ENCODE assay signal across 9 cellular contexts in genomic region chr1:12453400-12454343, GRCh38.
A peak's percentile ranks its signal among the peaks of the same experiment; 100 is the strongest.
DNase-seq lines count a peak whose midpoint lies in the region; ATAC-seq and TF ChIP-seq lines count a peak whose summit lies in the region.
"Had no signal": no experiment of that assay in that cellular context is flagged by ENCODE, and none has a peak within 500 bp of the region (broad histone marks: within the 10 kb centered on the region; RNA-seq: fewer than 3 reads in every experiment).

No MANE protein-coding gene starts in this region.

- no peak overlapping the region for H3K4ac ChIP-seq in mesenchymal stem cell (ENCODE audit: low read depth in 1 of 2, low read length in 2 of 2)

- H3K4me3 ChIP-seq in mesenchymal stem cell (ENCODE audit: insufficient read depth in 1 of 2, low read depth in 1 of 2, low read length in 2 of 2) (no peak overlapping the region), tibial artery (no peak overlapping the region)

- H4K8ac ChIP-seq in mesenchymal stem cell (ENCODE audit: low read length) = no peak overlapping the region

- H2AK5ac ChIP-seq in mesenchymal stem cell (ENCODE audit: low read length, severe bottlenecking) = no peak overlapping the region

- H3K23ac ChIP-seq in mesenchymal stem cell (ENCODE audit: low read length in 2 of 2) = no peak overlapping the region

- H3K36me3 ChIP-seq in mesenchymal stem cell (ENCODE audit: control insufficient read depth in 1 of 2, insufficient read depth in 2 of 2, low read depth in 1 of 2, low read length in 2 of 2) (peaks cover 7 to 22% of the 10 kb centered on the region in 2 experiments), tibial artery (peaks cover 0 to 4% (median 0%) of the 10 kb centered on the region in 3 donors)

- 74% methylated on average over 11 of the region's 13 CpGs for WGBS in mesenchymal stem cell

- H3K4me1 ChIP-seq in mesenchymal stem cell (ENCODE audit: control insufficient read depth, insufficient read depth, low read depth, low read length) (peaks cover 14% of the 10 kb centered on the region), tibial artery (peaks cover 17 to 100% (median 90%) of the 10 kb centered on the region in 4 donors)

- peak overlapping the region; percentile 25 for H3K4me3 Mint-ChIP-seq in activated T-cell treated with anti-CD3 and anti-CD28 coated beads, Interleukin-2, amount 50 U/mL, for 24 hours

- no peak for TF ChIP-seq CTCF in tibial artery (IDR thresholded peaks at IDR 0.05)

- H3K27me3 Mint-ChIP-seq in activated T-cell treated with anti-CD3 and anti-CD28 coated beads, Interleukin-2, amount 50 U/mL, for 24 hours = no peaks in the 10 kb centered on the region

- H3K27ac ChIP-seq in caudate nucleus (ENCODE audit: low read depth, low read length) = peak overlapping the region; percentile 71
- no peak overlapping the region for H3K27ac ChIP-seq in mesenchymal stem cell (ENCODE audit: low read length, poor library complexity, severe bottlenecking)
- H3K27ac ChIP-seq in tibial artery = peak overlapping the region; percentile 78 to 86

- H3K9ac ChIP-seq in mesenchymal stem cell (ENCODE audit: low read length) = peak overlapping the region; percentile 27

- no peak overlapping the region for H3K4me2 ChIP-seq in mesenchymal stem cell (ENCODE audit: low read length, poor library complexity, severe bottlenecking)

- no peak overlapping the region for H2BK12ac ChIP-seq in mesenchymal stem cell (ENCODE audit: low read length in 2 of 2)

- H3K36me3 Mint-ChIP-seq in activated T-cell treated with anti-CD3 and anti-CD28 coated beads, Interleukin-2, amount 50 U/mL, for 24 hours (ENCODE audit: low read depth) = peaks cover 60% of the 10 kb centered on the region

- no peak for DNase-seq in activated T-cell treated with anti-CD3 and anti-CD28 coated beads, Interleukin-2, amount 50 U/mL, for 24 hours
- no peak for DNase-seq in activated T-cell treated with anti-CD3 and anti-CD28 coated beads, Interleukin-2, amount 50 U/mL, for 48 hours
- no peak for DNase-seq in caudate nucleus (lab: John Stamatoyannopoulos, UW)
- DNase-seq in mesenchymal stem cell = no peak
- no peak for DNase-seq in tibial artery
- DNase-seq in NCI-H446 (lab: John Stamatoyannopoulos, UW) = no peak
- DNase-seq: effector memory CD4-positive, alpha-beta T cell had no signal

- no peak overlapping the region for H2AFZ ChIP-seq in mesenchymal stem cell (ENCODE audit: low read depth, low read length)

- intact Hi-C loops in tibial artery (cut with DNase I; ENCODE audit: low total_unique reads) = loop anchor here (10.0 kb wide), 1 partner anchor 161 kb away; the partner anchor contains the start of gene DHRS3

- peaks cover 93% of the 10 kb centered on the region for H3K4me1 Mint-ChIP-seq in activated T-cell treated with anti-CD3 and anti-CD28 coated beads, Interleukin-2, amount 50 U/mL, for 24 hours (ENCODE audit: low read depth)

- no peak overlapping the region for H3K14ac ChIP-seq in mesenchymal stem cell (ENCODE audit: low read length in 2 of 2)

- H3K27ac Mint-ChIP-seq in activated T-cell treated with anti-CD3 and anti-CD28 coated beads, Interleukin-2, amount 50 U/mL, for 24 hours = peak overlapping the region; percentile 76

- no peak overlapping the region for H2BK15ac ChIP-seq in mesenchymal stem cell (ENCODE audit: low read depth, poor library complexity, severe bottlenecking)

- H3K27me3 ChIP-seq in mesenchymal stem cell (ENCODE audit: control insufficient read depth in 1 of 2, insufficient read depth in 1 of 2, low read length in 2 of 2) = no peaks in the 10 kb centered on the region
- H3K27me3 ChIP-seq in tibial artery = no peaks in the 10 kb centered on the region

- H2BK5ac ChIP-seq in mesenchymal stem cell (ENCODE audit: low read depth, low read length, poor library complexity, severe bottlenecking) = no peak overlapping the region

- no peak overlapping the region for H3K18ac ChIP-seq in mesenchymal stem cell (ENCODE audit: low read depth in 1 of 2, low read length in 2 of 2)

- no peak overlapping the region for H4K91ac ChIP-seq in mesenchymal stem cell (ENCODE audit: low read length)

- no peaks in the 10 kb centered on the region for H3K9me3 ChIP-seq in mesenchymal stem cell (ENCODE audit: control insufficient read depth, low read length)
- no peaks in the 10 kb centered on the region for H3K9me3 ChIP-seq in tibial artery

- no peak for ATAC-seq in GM18907 (IDR thresholded peaks at IDR 0.05; ENCODE audit: unreplicated experiment)
- ATAC-seq in GM19397 (IDR thresholded peaks at IDR 0.05; ENCODE audit: unreplicated experiment) = no peak

- H2BK120ac ChIP-seq in mesenchymal stem cell (ENCODE audit: low read depth, low read length) = no peak overlapping the region

- peaks cover 3% of the 10 kb centered on the region for H3K9me3 Mint-ChIP-seq in activated T-cell treated with anti-CD3 and anti-CD28 coated beads, Interleukin-2, amount 50 U/mL, for 24 hours

- peaks cover 3% of the 10 kb centered on the region for H3K79me1 ChIP-seq in mesenchymal stem cell (replicated peaks; ENCODE audit: low read length, poor library complexity, severe bottlenecking)
